In the genomic region with DNA sequence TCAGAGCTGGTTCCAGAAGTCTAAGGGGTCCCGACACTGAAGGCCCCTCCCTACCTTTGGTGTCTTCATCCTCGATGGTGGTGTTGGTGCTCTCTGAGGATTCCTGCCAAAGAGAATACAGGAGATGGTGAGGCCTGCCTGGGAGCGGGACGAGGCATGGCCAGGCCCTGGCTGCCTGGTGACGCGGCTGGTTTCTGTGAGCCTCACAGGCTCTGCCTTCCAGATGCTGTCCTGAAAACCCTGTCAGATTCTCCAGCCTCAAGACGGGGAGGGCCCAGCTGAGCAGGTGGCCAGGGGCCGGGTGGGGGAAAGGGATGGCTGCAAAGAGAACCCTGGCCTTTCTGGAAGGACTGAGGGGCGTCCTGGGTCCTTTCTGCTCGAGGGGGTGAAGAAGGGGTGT, we compare ENCODE assay signal across 22 cellular contexts. TPM values are rescaled to one million over a fixed set of nuclear protein-coding genes. Genes with fewer than 3 reads are reported as not detected.
A peak's percentile ranks its signal among the peaks of the same experiment; 100 is the strongest.
DNase-seq lines count a peak whose midpoint lies in the region; ATAC-seq and TF ChIP-seq lines count a peak whose summit lies in the region.
"Had no signal": no experiment of that assay in that cellular context is flagged by ENCODE, and none has a peak within 500 bp of the region (broad histone marks: within the 10 kb centered on the region; RNA-seq: fewer than 3 reads in every experiment).

No MANE protein-coding gene starts in this region.

- 92% methylated on average over 4 of the region's 10 CpGs; no CpG with 5 or more reads in 1 of the 2 experiments for WGBS in IMR-90 (ENCODE audit: extremely low coverage in 2 of 2, insufficient read length in 1 of 2), 2 experiments
- WGBS in neuronal stem cell (ENCODE audit: extremely low coverage in 2 of 2, insufficient read length in 2 of 2, insufficient replicate concordance in 1 of 2), 2 donors = no CpG with 5 or more reads among the region's 10 CpGs

- H3K36me3 Mint-ChIP-seq in endothelial cell (ENCODE audit: low read depth, unreplicated experiment) = no peaks in the 10 kb centered on the region
- H3K36me3 Mint-ChIP-seq: CD14-positive monocyte; CD8-positive, alpha-beta memory T cell had no signal

- no peak for DNase-seq in IMR-90
- DNase-seq in endothelial cell (ENCODE audit: low spot score) = no peak
- DNase-seq in neuronal stem cell (ENCODE audit: low spot score) = no peak
- DNase-seq in stimulated activated CD4-positive, alpha-beta T cell treated with anti-CD3 and anti-CD28 coated beads, Interleukin-1b, Interleukin-23, amount 100 ng/mL, for 48 hours = no peak
- no peak for DNase-seq in G401 (ENCODE audit: low spot score)
- DNase-seq in cerebellum (ENCODE audit: low spot score) = no peak
- DNase-seq: 8988T; ACHN; AML-193; BE2C; CD4-positive, alpha-beta T cell; DMS 273 treated with DMSO at 0.1 percent for 48 hours; DMS79; EL; GF-D8; GOT3; HFFc6 had no signal

- no peaks in the 10 kb centered on the region for H3K9me3 ChIP-seq in IMR-90 (ENCODE audit: control insufficient read depth, insufficient read depth, low read length)
- H3K9me3 ChIP-seq in neuronal stem cell (replicated peaks in 1 of 2; ENCODE audit: control insufficient read depth in 2 of 2, insufficient read depth in 1 of 2, low read depth in 1 of 2, low read length in 2 of 2) = no peaks in the 10 kb centered on the region
- H3K9me3 ChIP-seq: A549; BE2C; BLaER1 treated with 17β-estradiol and CSF1 and Interleukin-3, amounts not matched to agents 10 nM and 100 nM; HAP-1 had no signal

- H2AK5ac ChIP-seq in IMR-90 (ENCODE audit: low read depth, low read length) (no peak overlapping the region), neuronal stem cell (ENCODE audit: low read depth, low read length) (peak overlapping the region; percentile 76)

- H2BK5ac ChIP-seq in IMR-90 (ENCODE audit: low read depth, low read length, poor library complexity, severe bottlenecking) (no peak overlapping the region), neuronal stem cell (ENCODE audit: low read length) (no peak overlapping the region)

- H2AK9ac ChIP-seq in IMR-90 (replicated peaks; ENCODE audit: low read depth, low read length, poor library complexity) = peak overlapping the region; percentile 50

- no peak for ATAC-seq in IMR-90 (ENCODE audit: low read depth)
- ATAC-seq: A549 had no signal

- no peak overlapping the region for H4K5ac ChIP-seq in IMR-90 (ENCODE audit: low read depth, low read length)

- H2BK20ac ChIP-seq in IMR-90 (ENCODE audit: low read depth, low read length) = no peak overlapping the region

- H3K4me1 Mint-ChIP-seq in endothelial cell (ENCODE audit: unreplicated experiment) = peaks cover 13% of the 10 kb centered on the region
- H3K4me1 Mint-ChIP-seq: CD8-positive, alpha-beta memory T cell had no signal

- TF ChIP-seq POLR2A in IMR-90 (IDR thresholded peaks at IDR 0.05; ENCODE audit: low read depth, low read length) = no peak

- H4K8ac ChIP-seq in IMR-90 (ENCODE audit: low read depth in 2 of 2, low read length in 2 of 2) (no peak overlapping the region), neuronal stem cell (ENCODE audit: low read depth, low read length) (no peak overlapping the region)

- H2AFZ ChIP-seq in IMR-90 (replicated peaks; ENCODE audit: low read length, poor library complexity) (no peak overlapping the region), neuronal stem cell (ENCODE audit: low read length) (no peak overlapping the region)

- no peaks in the 10 kb centered on the region for H4K20me1 ChIP-seq in IMR-90 (ENCODE audit: insufficient read depth, low read length)
- H4K20me1 ChIP-seq: BLaER1 treated with 17β-estradiol and CSF1 and Interleukin-3, amounts not matched to agents 10 nM and 100 nM had no signal

- H2BK15ac ChIP-seq in IMR-90 (ENCODE audit: low read depth, low read length) = no peak overlapping the region
- peak overlapping the region; percentile 79 for H2BK15ac ChIP-seq in neuronal stem cell (ENCODE audit: low read length)

- H2BK120ac ChIP-seq in IMR-90 (ENCODE audit: low read depth, low read length) (no peak overlapping the region), neuronal stem cell (ENCODE audit: low read depth, low read length) (peak overlapping the region; percentile 67)

- peaks cover 2% of the 10 kb centered on the region for H3K27me3 Mint-ChIP-seq in endothelial cell (ENCODE audit: unreplicated experiment)
- H3K27me3 Mint-ChIP-seq: CD4-positive, alpha-beta T cell; CD8-positive, alpha-beta memory T cell had no signal

- TF ChIP-seq CTCF in IMR-90 (conservative IDR thresholded peaks at IDR 0.05; ENCODE audit: low read depth, low read length) = no peak
- no peak for TF ChIP-seq CTCF in endothelial cell (IDR thresholded peaks at IDR 0.05; ENCODE audit: unreplicated experiment)

- no peak for TF ChIP-seq RAD21 in IMR-90 (IDR thresholded peaks at IDR 0.05; ENCODE audit: low read length)

- H3K27me3 ChIP-seq in IMR-90 (ENCODE audit: control insufficient read depth, insufficient read depth, low read length) (peaks cover 9% of the 10 kb centered on the region), neuronal stem cell (ENCODE audit: control insufficient read depth in 3 of 3, insufficient read depth in 3 of 3, low read depth in 1 of 3, low read length in 3 of 3) (no peaks in the 10 kb centered on the region)
- H3K27me3 ChIP-seq: BE2C; BLaER1 treated with 17β-estradiol and CSF1 and Interleukin-3, amounts not matched to agents 10 nM and 100 nM had no signal

- CTCF ChIA-PET in IMR-90 (lab: Yijun Ruan, JAX) = no interaction called here

- H3K56ac ChIP-seq in IMR-90 (ENCODE audit: extremely low read depth, insufficient read depth, low read length) = no peak overlapping the region

- H3K18ac ChIP-seq in IMR-90 (ENCODE audit: low read depth, low read length) (no peak overlapping the region), neuronal stem cell (ENCODE audit: low read length) (peak overlapping the region; percentile 34)

- no peak overlapping the region for H3K27ac ChIP-seq in IMR-90 (ENCODE audit: insufficient read depth, low read length)
- H3K27ac ChIP-seq in neuronal stem cell (replicated peaks; ENCODE audit: low read length) = no peak overlapping the region
- H3K27ac ChIP-seq: A549; BLaER1 treated with 17β-estradiol and CSF1 and Interleukin-3, amounts not matched to agents 10 nM and 100 nM had no signal

- no peaks in the 10 kb centered on the region for H3K4me1 ChIP-seq in IMR-90 (ENCODE audit: control insufficient read depth, insufficient read depth, low read length)
- peaks cover 10 to 14% of the 10 kb centered on the region in 2 donors for H3K4me1 ChIP-seq in neuronal stem cell (ENCODE audit: control insufficient read depth in 2 of 2, insufficient read depth in 1 of 2, low read depth in 1 of 2, low read length in 2 of 2)
- H3K4me1 ChIP-seq: A549, BE2C, HAP-1 had no signal

- dilution Hi-C loops in IMR-90 (cut with HindIII; ENCODE audit: low sequenced_read_pairs, unreplicated experiment) = no loop called here

- H3K4ac ChIP-seq in IMR-90 (ENCODE audit: low read depth, low read length) (no peak overlapping the region), neuronal stem cell (ENCODE audit: low read length) (no peak overlapping the region)

- H3K36me3 ChIP-seq in IMR-90 (ENCODE audit: control insufficient read depth, insufficient read depth, low read length) (no peaks in the 10 kb centered on the region), neuronal stem cell (replicated peaks in 1 of 2; ENCODE audit: control insufficient read depth in 2 of 2, insufficient read depth in 2 of 2, low read length in 2 of 2) (no peaks in the 10 kb centered on the region)
- H3K36me3 ChIP-seq: BE2C; BLaER1 treated with 17β-estradiol and CSF1 and Interleukin-3, amounts not matched to agents 10 nM and 100 nM; HAP-1 had no signal

- no peak overlapping the region for H3K9ac ChIP-seq in IMR-90 (ENCODE audit: low read depth, low read length)
- no peak overlapping the region for H3K9ac ChIP-seq in neuronal stem cell (ENCODE audit: low read depth, low read length, poor library complexity)
- H3K9ac ChIP-seq: BLaER1 treated with 17β-estradiol and CSF1 and Interleukin-3, amounts not matched to agents 10 nM and 100 nM had no signal

- intact Hi-C loops in IMR-90 (cut with micrococcal nuclease) = no loop called here

- no peak overlapping the region for H4K91ac ChIP-seq in IMR-90 (ENCODE audit: insufficient read depth, low read depth, low read length)
- no peak overlapping the region for H4K91ac ChIP-seq in neuronal stem cell (ENCODE audit: low read depth, low read length, poor library complexity)

- in situ Hi-C loops in IMR-90 (cut with MboI; ENCODE audit: low sequenced_read_pairs) (no loop called here), G401 (cut with HindIII; ENCODE audit: low sequenced_read_pairs) (no loop called here)

- no peak overlapping the region for H2BK12ac ChIP-seq in neuronal stem cell (ENCODE audit: low read length)

- H3K4me3 ChIP-seq in IMR-90 (ENCODE audit: insufficient read depth, low read depth, low read length) (no peak overlapping the region), neuronal stem cell (ENCODE audit: low read length in 2 of 2) (no peak overlapping the region)
- H3K4me3 ChIP-seq: A549; BLaER1 treated with 17β-estradiol and CSF1 and Interleukin-3, amounts not matched to agents 10 nM and 100 nM; HAP-1 had no signal

- no peaks in the 10 kb centered on the region for H3K9me3 Mint-ChIP-seq in endothelial cell (ENCODE audit: unreplicated experiment)
- H3K9me3 Mint-ChIP-seq: CD4-positive, alpha-beta T cell; CD8-positive, alpha-beta memory T cell; HFFc6 had no signal

- POLR2A ChIA-PET in IMR-90 (lab: Charles Lee; ENCODE audit: unreplicated experiment) = no interaction called here

- H3K23ac ChIP-seq in IMR-90 (ENCODE audit: low read depth, low read length) (no peak overlapping the region), neuronal stem cell (ENCODE audit: low read depth, low read length, poor library complexity) (no peak overlapping the region)

- H3K27ac Mint-ChIP-seq in endothelial cell (ENCODE audit: unreplicated experiment) = peak overlapping the region; percentile 45
- H3K27ac Mint-ChIP-seq: CD4-positive, alpha-beta T cell; CD8-positive, alpha-beta memory T cell; HFFc6 had no signal

- no peak overlapping the region for H3K4me3 Mint-ChIP-seq in endothelial cell (ENCODE audit: unreplicated experiment)
- H3K4me3 Mint-ChIP-seq: CD14-positive monocyte; CD4-positive, alpha-beta T cell; CD8-positive, alpha-beta memory T cell; HFFc6 had no signal

- BruUV-seq in IMR-90 (replicated peaks; lab: Mats Ljungman, UMichigan) = no TSS peak

- H3K14ac ChIP-seq in IMR-90 (replicated peaks; ENCODE audit: low read depth, low read length) (no peak overlapping the region), neuronal stem cell (ENCODE audit: low read length) (no peak overlapping the region)

- H3K4me2 ChIP-seq in IMR-90 (ENCODE audit: low read depth, low read length) (no peak overlapping the region), neuronal stem cell (ENCODE audit: insufficient read depth, low read length, poor library complexity, severe bottlenecking) (no peak overlapping the region)
- H3K4me2 ChIP-seq: A549; BLaER1 treated with 17β-estradiol and CSF1 and Interleukin-3, amounts not matched to agents 10 nM and 100 nM had no signal

- H3K9me1 ChIP-seq in IMR-90 (ENCODE audit: insufficient read depth, low read length) = no peaks in the 10 kb centered on the region

- no peaks in the 10 kb centered on the region for H3K79me1 ChIP-seq in IMR-90 (ENCODE audit: low read depth in 1 of 2, low read length in 2 of 2)
- no peaks in the 10 kb centered on the region for H3K79me1 ChIP-seq in neuronal stem cell (ENCODE audit: low read depth, low read length)

RNA-seq across cellular contexts. Expression of gene SLC6A7, which starts 48.8 kb away (rescaled TPM):
- total RNA-seq in IMR-90 (2012; rRNA removed) (under 0.01 TPM in 1 of 2 replicates, not detected in the other), endothelial cell (ENCODE audit: unreplicated experiment) (not detected), cerebellum (5.9 TPM)
- not detected in 2 replicates for polyA plus RNA-seq in IMR-90 (2012; rRNA removed)
- 0.01 TPM in 1 of 2 replicates, not detected in the other for polyA plus RNA-seq in IMR-90 (2012; cell fraction: cytosol; rRNA removed)
- polyA plus RNA-seq in IMR-90 (2012; cell fraction: nucleus; rRNA removed; ENCODE audit: low replicate concordance) = 0.08 and 0.16 TPM in 2 replicates
- not detected for polyA plus RNA-seq in neuronal stem cell (2013, experiment 1 of 2)
- 0.01 TPM for polyA plus RNA-seq in neuronal stem cell (2013, experiment 2 of 2)
- not detected in 2 replicates for total RNA-seq in G401 (2014; rRNA removed; shearing (Covaris generic))
- total RNA-seq: CD4-positive, alpha-beta T cell; CD8-positive, alpha-beta memory T cell; HFFc6 had no signal
- polyA plus RNA-seq: A549; CD14-positive monocyte; CD8-positive, alpha-beta memory T cell had no signal

RNA-seq across cellular contexts. Expression of gene CAMK2A, which starts 50.9 kb away (rescaled TPM):
- under 0.01 and 0.18 TPM in 2 replicates for total RNA-seq in IMR-90 (2012; rRNA removed)
- polyA plus RNA-seq in IMR-90 (2012; rRNA removed) = 0.17 and 0.19 TPM in 2 replicates
- 0.11 and 0.24 TPM in 2 replicates for polyA plus RNA-seq in IMR-90 (2012; cell fraction: cytosol; rRNA removed)
- 1.5 and 2.4 TPM in 2 replicates for polyA plus RNA-seq in IMR-90 (2012; cell fraction: nucleus; rRNA removed; ENCODE audit: low replicate concordance)
- total RNA-seq in endothelial cell (ENCODE audit: unreplicated experiment) = 1.1 TPM
- polyA plus RNA-seq in neuronal stem cell (2013, experiment 1 of 2) = 0.49 TPM
- 0.58 TPM for polyA plus RNA-seq in neuronal stem cell (2013, experiment 2 of 2)
- 0.06 and 0.31 TPM in 2 replicates for total RNA-seq in G401 (2014; rRNA removed; shearing (Covaris generic))
- 7.5 TPM for total RNA-seq in cerebellum
- total RNA-seq: CD8-positive, alpha-beta memory T cell had no signal
- polyA plus RNA-seq: CD14-positive monocyte; CD8-positive, alpha-beta memory T cell had no signal
